ENCODE assay signal across 2 cellular contexts in the genomic region with DNA sequence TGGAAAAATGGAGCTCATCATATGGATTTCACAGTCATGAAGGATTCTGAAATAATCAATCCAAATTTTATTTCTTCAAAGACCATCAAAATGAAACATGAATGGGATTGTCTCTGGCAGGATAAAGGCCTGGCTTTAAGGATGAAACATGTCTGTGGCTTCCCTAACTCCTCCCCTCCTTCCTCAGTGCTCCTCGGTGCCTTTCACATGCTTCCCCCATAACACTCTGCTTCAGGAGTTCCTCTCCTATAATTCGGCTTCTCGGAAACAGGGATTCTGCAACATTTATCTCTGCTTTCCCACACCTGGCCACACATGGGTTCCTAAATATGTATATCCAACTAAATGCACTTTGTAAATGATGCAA.
A peak's percentile ranks its signal among the peaks of the same experiment; 100 is the strongest.
TF ChIP-seq lines count a peak whose summit lies in the region.

No MANE protein-coding gene starts in this region.

TF ChIP-seq in HEK293, 187 proteins besides CTCF, POLR2A, EP300 and RAD21:
- TF ChIP-seq ZNF366 (tag by site-specific recombination; conservative IDR thresholded peaks at IDR 0.05): peak; percentile 47
- no peak for TF ChIP-seq SETDB1 (IDR thresholded peaks at IDR 0.05; ENCODE audit: insufficient read length, low read length)

TF ChIP-seq in endothelial cell of umbilical vein, 7 proteins besides CTCF, POLR2A, EP300 and RAD21:
- TF ChIP-seq JUN (IDR thresholded peaks at IDR 0.05; ENCODE audit: borderline replicate concordance, insufficient read depth, insufficient read length, low read depth) (no peak), FOS (IDR thresholded peaks at IDR 0.05; ENCODE audit: borderline replicate concordance, insufficient read depth, low read length) (no peak), MYC (IDR thresholded peaks at IDR 0.05; ENCODE audit: low read depth, low read length) (no peak), GATA2 (IDR thresholded peaks at IDR 0.05; ENCODE audit: insufficient read depth, insufficient read length, low read depth, low read length) (no peak), EZH2 (IDR thresholded peaks at IDR 0.05; ENCODE audit: borderline replicate concordance, low read depth, low read length, severe bottlenecking) (no peak), POLR2AphosphoS5 (IDR thresholded peaks at IDR 0.05; ENCODE audit: insufficient read depth, low read depth, low read length) (no peak)
- TF ChIP-seq, protein P1, sequence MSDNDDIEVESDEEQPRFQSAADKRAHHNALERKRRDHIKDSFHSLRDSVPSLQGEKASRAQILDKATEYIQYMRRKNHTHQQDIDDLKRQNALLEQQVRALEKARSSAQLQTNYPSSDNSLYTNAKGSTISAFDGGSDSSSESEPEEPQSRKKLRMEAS (IDR thresholded peaks at IDR 0.05; ENCODE audit: insufficient read depth, insufficient read length): no peak
